ENCODE assay signal across 7 cellular contexts in the genomic region with DNA sequence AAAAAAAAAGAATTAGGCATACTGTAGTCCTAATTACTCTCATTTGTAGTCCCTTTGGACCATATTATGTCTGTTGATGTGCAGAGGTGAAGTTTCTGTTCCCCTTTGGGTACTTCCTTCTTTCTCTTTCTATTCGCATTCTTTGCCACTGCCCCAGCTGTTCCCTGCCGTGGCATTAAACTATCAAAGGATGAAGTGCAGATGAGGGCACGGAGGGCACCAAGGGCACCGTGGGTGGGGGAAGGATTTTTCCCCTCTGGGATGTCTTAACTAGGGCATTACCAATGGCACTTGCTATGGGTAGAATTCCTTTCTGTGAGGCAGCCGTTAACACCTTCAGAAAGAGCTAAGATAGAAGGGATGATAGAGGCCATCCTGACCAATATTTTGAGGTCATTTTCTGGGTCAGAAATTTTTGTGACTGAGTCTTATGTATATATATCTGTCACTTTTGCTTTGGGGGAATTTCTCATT. TPM values are rescaled to one million over a fixed set of nuclear protein-coding genes. Genes with fewer than 3 reads are reported as not detected.
DNase-seq lines count a peak whose midpoint lies in the region; ATAC-seq and TF ChIP-seq lines count a peak whose summit lies in the region.

No MANE protein-coding gene starts in this region.

- H3K27me3 ChIP-seq in sigmoid colon: no peaks in the 10 kb centered on the region

- no peak overlapping the region for H3K4me3 ChIP-seq in sigmoid colon

- intact Hi-C loops in sigmoid colon (cut with DNase I): no loop called here

- no peaks in the 10 kb centered on the region for H3K9me3 ChIP-seq in sigmoid colon

- peak; percentile 56 for DNase-seq in GM19238 (ENCODE audit: insufficient read length, low spot score)
- peak; percentile 89 for DNase-seq in NOMO-1 treated with DMSO at 0.1 percent for 48 hours (lab: John Stamatoyannopoulos, UW; ENCODE audit: unreplicated experiment)
- DNase-seq in sigmoid colon: peak; percentile 42
- DNase-seq in NCI-H1417 (lab: John Stamatoyannopoulos, UW): no peak
- DNase-seq in KG1 (lab: John Stamatoyannopoulos, UW): no peak
- DNase-seq in AG08396 (ENCODE audit: low spot score): no peak

- TF ChIP-seq CTCF in sigmoid colon (IDR thresholded peaks at IDR 0.05): no peak

- WGBS in sigmoid colon, 2 donors: 30 to 38% methylated on average over 5 of the region's 5 CpGs

- TF ChIP-seq POLR2A in sigmoid colon (IDR thresholded peaks at IDR 0.05): no peak

- TF ChIP-seq EP300 in sigmoid colon (IDR thresholded peaks at IDR 0.05): no peak

- no peaks in the 10 kb centered on the region for H3K36me3 ChIP-seq in sigmoid colon

- H3K4me1 ChIP-seq in sigmoid colon: peaks cover 0 to 29% (median 19%) of the 10 kb centered on the region in 4 donors

- H3K27ac ChIP-seq in sigmoid colon: no peak overlapping the region

- ATAC-seq in HG02852 (IDR thresholded peaks at IDR 0.05; ENCODE audit: unreplicated experiment): peak; percentile 71

RNA-seq across cellular contexts. Expression of a gene that starts 4.9 kb away (rescaled TPM):
- total RNA-seq in sigmoid colon: 10 to 100 TPM; 32.1 to 61.4 (median 40.5) TPM
- 10 to 100 TPM; 37.8 to 55.5 (median 39.3) TPM for polyA plus RNA-seq in sigmoid colon

RNA-seq across cellular contexts. Expression of a gene that starts 44.4 kb away (rescaled TPM):
- total RNA-seq in sigmoid colon: 1 to 10 TPM; 3.2 to 7.8 (median 6.2) TPM
- 1 to 10 TPM in 1 of 3 donors, under 1 TPM in 2; 0.60 to 1.3 (median 0.92) TPM for polyA plus RNA-seq in sigmoid colon

Comparison
In these comparisons a context has a peak if more than half of its experiments do, and no peak if none do; other contexts are left out.
1. DNase-seq: peak in GM19238 (single experiment), NOMO-1 treated with DMSO at 0.1 percent for 48 hours (single experiment) and sigmoid colon (single experiment); none in NCI-H1417 (0 of 3), KG1 (single experiment) and AG08396 (single experiment).